In genomic region chr5:481347-481746, GRCh38 we compare ENCODE assay signal across 20 cellular contexts. TPM values are rescaled to one million over a fixed set of nuclear protein-coding genes. Genes with fewer than 3 reads are reported as not detected.
DNase-seq lines count a peak whose midpoint lies in the region; ATAC-seq, FAIRE-seq and TF ChIP-seq lines count a peak whose summit lies in the region.
"Had no signal": no experiment of that assay in that cellular context is flagged by ENCODE, and none has a peak within 500 bp of the region (broad histone marks: within the 10 kb centered on the region; RNA-seq: fewer than 3 reads in every experiment).

No MANE protein-coding gene starts in this region.

- H3K9me3 ChIP-seq in HepG2 (ENCODE audit: low read length), result no peaks in the 10 kb centered on the region
- H3K9me3 ChIP-seq in right lobe of liver, result no peaks in the 10 kb centered on the region
- H3K9me3 ChIP-seq: A549 had no signal

- FAIRE-seq in HepG2 (lab: Jason Lieb, UNC), result no peak
- FAIRE-seq: A549, GM12892, GM18507 had no signal

- CTCF ChIA-PET in HepG2 (lab: Yijun Ruan, JAX; ENCODE audit: low intra/inter-chr PET ratio, low total read pairs), result no interaction called here

- POLR2A ChIA-PET in HepG2 (lab: Yijun Ruan, JAX), result no interaction called here

- H3K4me1 ChIP-seq in HepG2 (ENCODE audit: insufficient read depth, low read length), result no peaks in the 10 kb centered on the region
- no peaks in the 10 kb centered on the region for H3K4me1 ChIP-seq in right lobe of liver
- H3K4me1 ChIP-seq: A549 had no signal

- H3K27me3 ChIP-seq in HepG2 (ENCODE audit: control insufficient read depth in 1 of 2, insufficient read depth in 2 of 2, low read length in 2 of 2) (peaks cover 20 to 90% of the 10 kb centered on the region in 2 experiments; a peak in 4 of 5 replicates), right lobe of liver (no peaks in the 10 kb centered on the region)

- H3K4me2 ChIP-seq in HepG2 (ENCODE audit: low read depth, low read length), result no peak overlapping the region
- H3K4me2 ChIP-seq: A549 had no signal

- TF ChIP-seq CTCF in HepG2 (CRISPR knock-in tag; IDR thresholded peaks at IDR 0.05) (no peak), right lobe of liver (IDR thresholded peaks at IDR 0.05) (no peak)

- in situ Hi-C loops in HepG2 (cut with HindIII; ENCODE audit: extremely low pct_ligation_motif_present, low pct_unique_long_range_greater_than_20kb), result no loop called here

- H3K9ac ChIP-seq in HepG2 (ENCODE audit: insufficient read depth, low read depth, low read length), result no peak overlapping the region

- no peak for TF ChIP-seq EP300 in HepG2 (IDR thresholded peaks at IDR 0.05; ENCODE audit: low read depth in 2 of 2, low read length in 2 of 2)
- no peak for TF ChIP-seq EP300 in HepG2 (CRISPR knock-in tag; IDR thresholded peaks at IDR 0.05; ENCODE audit: borderline replicate concordance)

- H3K27ac ChIP-seq in HepG2 (ENCODE audit: extremely low read length, insufficient read depth, low read length), result no peak overlapping the region
- H3K27ac ChIP-seq in right lobe of liver, result no peak overlapping the region
- H3K27ac ChIP-seq: A549, HL-60 had no signal

- TF ChIP-seq POLR2A in HepG2 (IDR thresholded peaks at IDR 0.05; ENCODE audit: insufficient read depth in 1 of 2, low read depth in 2 of 2, low read length in 2 of 2), result no peak
- no peak for TF ChIP-seq POLR2A in right lobe of liver (IDR thresholded peaks at IDR 0.05)

- DNase-seq in HepG2 (ENCODE audit: low spot score) (no peak), right lobe of liver (no peak), COLO668 (lab: John Stamatoyannopoulos, UW; ENCODE audit: unreplicated experiment) (peak; percentile 57), RPMI8226 (peak; percentile 29), OCI-M1 (lab: John Stamatoyannopoulos, UW) (no peak)
- DNase-seq: AML-193; CD8-positive, alpha-beta T cell; COR-L47; DMS 273 treated with DMSO at 0.1 percent for 48 hours; DMS79; GDM1; GOT3; H7; Karpas-422; KBM-7 had no signal

- H3K36me3 ChIP-seq in HepG2 (replicated peaks in 1 of 2; ENCODE audit: control insufficient read depth in 1 of 2, insufficient read depth in 2 of 2, low read length in 2 of 2), result no peaks in the 10 kb centered on the region
- no peaks in the 10 kb centered on the region for H3K36me3 ChIP-seq in right lobe of liver

- no peaks in the 10 kb centered on the region for H4K20me1 ChIP-seq in HepG2 (ENCODE audit: insufficient read depth, low read length)

- intact Hi-C loops in HepG2 (cut with micrococcal nuclease; ENCODE audit: unreplicated experiment) (no loop called here), right lobe of liver (cut with DNase I) (no loop called here)

- no peaks in the 10 kb centered on the region for H3K79me2 ChIP-seq in HepG2 (ENCODE audit: insufficient read depth, low read length)

- H3K4me3 ChIP-seq in HepG2 (replicated peaks in 1 of 3; ENCODE audit: insufficient read depth in 1 of 3, low read depth in 2 of 3, low read length in 3 of 3), result no peak overlapping the region
- no peak overlapping the region for H3K4me3 ChIP-seq in right lobe of liver
- H3K4me3 ChIP-seq: A549 had no signal

- no peak for ATAC-seq in HepG2
- ATAC-seq in right lobe of liver, result no peak
- no peak for ATAC-seq in HG03354 (IDR thresholded peaks at IDR 0.05; ENCODE audit: poor library complexity, severe bottlenecking, unreplicated experiment)
- ATAC-seq: A549; CD8-positive, alpha-beta T cell had no signal

- TF ChIP-seq RAD21 in HepG2 (CRISPR knock-in tag; IDR thresholded peaks at IDR 0.05), result no peak

- BruUV-seq in HepG2 (replicated peaks; lab: Mats Ljungman, UMichigan), result no TSS peak

- no peak overlapping the region for H2AFZ ChIP-seq in HepG2 (ENCODE audit: low read length)

- WGBS in HepG2 (ENCODE audit: low lambda C conversion rate), result 49% methylated on average over 12 of the region's 23 CpGs
- WGBS in right lobe of liver (ENCODE audit: insufficient coverage, low coverage, low lambda C conversion rate, missing lambda C conversion rate), result 80% methylated on average over 1 of the region's 23 CpGs

TF ChIP-seq in HepG2, 621 proteins besides CTCF, POLR2A, EP300 and RAD21:
- TF ChIP-seq HOXA7 (CRISPR knock-in tag; IDR thresholded peaks at IDR 0.05) (no peak), NCOA2 (CRISPR knock-in tag; IDR thresholded peaks at IDR 0.05) (no peak), EZH2 (conservative IDR thresholded peaks at IDR 0.05; ENCODE audit: low read depth, low read length) (peak; percentile 9; the same call in 1 of the 2 replicates), PHF20 (CRISPR knock-in tag; IDR thresholded peaks at IDR 0.05) (no peak), ELF1 (CRISPR knock-in tag; IDR thresholded peaks at IDR 0.05) (no peak)

RNA-seq across cellular contexts. Expression of gene EXOC3, which starts 38.4 kb away (rescaled TPM):
- total RNA-seq in HepG2 (2016; rRNA removed; fragmentation: Illumina TruSeq; extraction: Trizol) (16.0 and 20.5 TPM in 2 replicates), right lobe of liver (10 to 100 TPM; 14.6 to 24.3 (median 20.0) TPM)
- total RNA-seq in HepG2 (2016; cell fraction: cytosol; rRNA removed; fragmentation: Illumina TruSeq; extraction: Trizol; ENCODE audit: low read depth), result 7.2 and 7.9 TPM in 2 replicates
- 14.6 and 19.5 TPM in 2 replicates for total RNA-seq in HepG2 (2016; cell fraction: insoluble cytoplasmic fraction; rRNA removed; fragmentation: Illumina TruSeq; extraction: Trizol)
- total RNA-seq in HepG2 (2016; cell fraction: membrane; rRNA removed; fragmentation: Illumina TruSeq; extraction: Trizol), result 13.8 and 14.1 TPM in 2 replicates
- total RNA-seq in HepG2 (2016; cell fraction: nucleus; rRNA removed; fragmentation: Illumina TruSeq; extraction: Trizol), result 11.2 and 13.3 TPM in 2 replicates
- 9.2 and 11.8 TPM in 2 replicates for polyA plus RNA-seq in HepG2 (2011; rRNA removed)
- polyA plus RNA-seq in HepG2 (2011; cell fraction: cytosol; rRNA removed), result 6.8 and 8.3 TPM in 2 replicates
- polyA plus RNA-seq in HepG2 (2011; cell fraction: nucleus; rRNA removed), result 26.9 and 28.5 TPM in 2 replicates
- 14.6 and 15.2 TPM in 2 replicates for polyA plus RNA-seq in HepG2 (2012)
- 5.5 and 5.9 TPM in 2 replicates for polyA plus RNA-seq in HepG2 (2016; cell fraction: cytosol; fragmentation: Illumina TruSeq; extraction: Trizol; ENCODE audit: low read depth)
- 14.3 and 16.5 TPM in 2 replicates for polyA plus RNA-seq in HepG2 (2016; cell fraction: insoluble cytoplasmic fraction; fragmentation: Illumina TruSeq; extraction: Trizol; ENCODE audit: low read depth)
- 7.8 and 8.8 TPM in 2 replicates for polyA plus RNA-seq in HepG2 (2016; cell fraction: membrane; fragmentation: Illumina TruSeq; extraction: Trizol; ENCODE audit: low read depth)
- polyA plus RNA-seq in HepG2 (2016; cell fraction: nucleus; fragmentation: Illumina TruSeq; extraction: Trizol; ENCODE audit: insufficient read depth, low read depth), result 28.1 and 32.7 TPM in 2 replicates
- 15.9 and 55.4 TPM in 2 replicates for polyA minus RNA-seq in HepG2 (2011; rRNA and poly(A)+ RNA removed; ENCODE audit: low replicate concordance)
- polyA minus RNA-seq in HepG2 (2011; cell fraction: cytosol; rRNA and poly(A)+ RNA removed), result 6.1 and 7.2 TPM in 2 replicates
- 12.9 and 14.2 TPM in 2 replicates for polyA minus RNA-seq in HepG2 (2011; cell fraction: nucleus; rRNA and poly(A)+ RNA removed)

RNA-seq across cellular contexts. Expression of gene SLC9A3, which starts 42.9 kb away (rescaled TPM):
- total RNA-seq in HepG2 (2016; rRNA removed; fragmentation: Illumina TruSeq; extraction: Trizol) (1.2 and 1.8 TPM in 2 replicates), right lobe of liver (1 to 10 TPM in 2 of 6 experiments, under 1 TPM in 4; 0.32 to 1.8 (median 0.46) TPM)
- total RNA-seq in HepG2 (2016; cell fraction: cytosol; rRNA removed; fragmentation: Illumina TruSeq; extraction: Trizol; ENCODE audit: low read depth), result 0.30 and 0.35 TPM in 2 replicates
- total RNA-seq in HepG2 (2016; cell fraction: insoluble cytoplasmic fraction; rRNA removed; fragmentation: Illumina TruSeq; extraction: Trizol), result 1.3 and 1.6 TPM in 2 replicates
- total RNA-seq in HepG2 (2016; cell fraction: membrane; rRNA removed; fragmentation: Illumina TruSeq; extraction: Trizol), result 1.5 and 1.9 TPM in 2 replicates
- 1.1 and 1.2 TPM in 2 replicates for total RNA-seq in HepG2 (2016; cell fraction: nucleus; rRNA removed; fragmentation: Illumina TruSeq; extraction: Trizol)
- 1.5 and 1.9 TPM in 2 replicates for polyA plus RNA-seq in HepG2 (2011; rRNA removed)
- 1.4 TPM in 2 replicates for polyA plus RNA-seq in HepG2 (2011; cell fraction: cytosol; rRNA removed)
- polyA plus RNA-seq in HepG2 (2011; cell fraction: nucleus; rRNA removed), result 2.2 and 2.4 TPM in 2 replicates
- polyA plus RNA-seq in HepG2 (2012), result 1.1 and 1.4 TPM in 2 replicates
- 0.37 and 0.43 TPM in 2 replicates for polyA plus RNA-seq in HepG2 (2016; cell fraction: cytosol; fragmentation: Illumina TruSeq; extraction: Trizol; ENCODE audit: low read depth)
- polyA plus RNA-seq in HepG2 (2016; cell fraction: insoluble cytoplasmic fraction; fragmentation: Illumina TruSeq; extraction: Trizol; ENCODE audit: low read depth), result 1.7 and 1.8 TPM in 2 replicates
- 1.4 and 1.6 TPM in 2 replicates for polyA plus RNA-seq in HepG2 (2016; cell fraction: membrane; fragmentation: Illumina TruSeq; extraction: Trizol; ENCODE audit: low read depth)
- polyA plus RNA-seq in HepG2 (2016; cell fraction: nucleus; fragmentation: Illumina TruSeq; extraction: Trizol; ENCODE audit: insufficient read depth, low read depth), result 1.9 and 2.4 TPM in 2 replicates
- polyA minus RNA-seq in HepG2 (2011; rRNA and poly(A)+ RNA removed; ENCODE audit: low replicate concordance), result 0.76 and 1.0 TPM in 2 replicates
- polyA minus RNA-seq in HepG2 (2011; cell fraction: cytosol; rRNA and poly(A)+ RNA removed), result 0.35 and 0.49 TPM in 2 replicates
- 0.99 and 1.0 TPM in 2 replicates for polyA minus RNA-seq in HepG2 (2011; cell fraction: nucleus; rRNA and poly(A)+ RNA removed)

Comparison
In these comparisons a context has a peak if more than half of its experiments do, and no peak if none do; other contexts are left out.
1. DNase-seq: peak in COLO668 (single experiment) and RPMI8226 (single experiment); none in HepG2 (single experiment), right lobe of liver (0 of 3) and OCI-M1 (single experiment).